In genomic region chr7:105691692-105692564, GRCh38 we compare ENCODE assay signal across 1 cellular context.
TF ChIP-seq lines count a peak whose summit lies in the region.

No MANE protein-coding gene starts in this region.

TF ChIP-seq in WTC11, 78 proteins besides CTCF, POLR2A, EP300 and RAD21 (continued from another document):
- TF ChIP-seq ARID4B (CRISPR knock-in tag; IDR thresholded peaks at IDR 0.05; ENCODE audit: borderline replicate concordance): no peak
- no peak for TF ChIP-seq ATF1 (CRISPR knock-in tag; IDR thresholded peaks at IDR 0.05)
- TF ChIP-seq ETV6 (CRISPR knock-in tag; IDR thresholded peaks at IDR 0.05): peak; percentile 44; the same call in 1 of the 2 replicates
